ENCODE assay signal across 12 cellular contexts in genomic region chr4:110636231-110636676, GRCh38. TPM values are rescaled to one million over a fixed set of nuclear protein-coding genes. Genes with fewer than 3 reads are reported as not detected.
DNase-seq lines count a peak whose midpoint lies in the region; ATAC-seq and TF ChIP-seq lines count a peak whose summit lies in the region.
"Had no signal": no experiment of that assay in that cellular context is flagged by ENCODE, and none has a peak within 500 bp of the region (broad histone marks: within the 10 kb centered on the region; RNA-seq: fewer than 3 reads in every experiment).

No MANE protein-coding gene starts in this region.

- H3K27ac Mint-ChIP-seq in nephron, result peak overlapping the region; percentile 47 to 90 (median 89)
- H3K27ac Mint-ChIP-seq in activated naive CD8-positive, alpha-beta T cell treated with anti-CD3 and anti-CD28 coated beads for 36 hours, result no peak overlapping the region
- H3K27ac Mint-ChIP-seq: activated T-helper 1 cell treated with anti-CD3 and anti-CD28 coated beads, Interleukin-12 subunit alpha, Interleukin-12 subunit beta, Interleukin-2, Interleukin-4 antibody, amounts not matched to agents 30 ng/mL and 10 ng/mL and 1 ng/mL, durations not matched to agents 14 hours and 24 hours and 36 hours had no signal

- H3K27ac ChIP-seq in ectodermal cell (ENCODE audit: insufficient read depth, low read depth, low read length, poor library complexity, severe bottlenecking) (no peak overlapping the region), sigmoid colon (peak overlapping the region in 1 of 4 donors; percentile 91)

- DNase-seq in A172 (ENCODE audit: low spot score) (peak; percentile 39), HFF-Myc (ENCODE audit: extremely low read depth, low read depth) (no peak), sigmoid colon (no peak)
- no peak for DNase-seq in activated naive CD8-positive, alpha-beta T cell treated with anti-CD3 and anti-CD28 coated beads for 36 hours
- DNase-seq: dermis blood vessel endothelial cell; kidney glomerular epithelial cell; NK-92 treated with Interleukin-12 subunit alpha and Interleukin-12 subunit beta, amount 100 ng/mL, for 24 hours had no signal

- TF ChIP-seq EP300 in sigmoid colon (IDR thresholded peaks at IDR 0.05), result no peak

- H3K9me3 ChIP-seq in ectodermal cell (ENCODE audit: control insufficient read depth, low read length) (no peaks in the 10 kb centered on the region), sigmoid colon (no peaks in the 10 kb centered on the region)

- TF ChIP-seq POLR2A in sigmoid colon (IDR thresholded peaks at IDR 0.05), result no peak

- H3K36me3 ChIP-seq in ectodermal cell (ENCODE audit: control insufficient read depth, insufficient read depth, low read length) (no peaks in the 10 kb centered on the region), sigmoid colon (no peaks in the 10 kb centered on the region)

- intact Hi-C loops in sigmoid colon (cut with DNase I), result no loop called here

- peaks cover 9% of the 10 kb centered on the region for H3K36me3 Mint-ChIP-seq in nephron (ENCODE audit: low read depth)
- peaks cover 8% of the 10 kb centered on the region for H3K36me3 Mint-ChIP-seq in activated naive CD8-positive, alpha-beta T cell treated with anti-CD3 and anti-CD28 coated beads for 36 hours

- no peak for ATAC-seq in GM19455 (IDR thresholded peaks at IDR 0.05; ENCODE audit: unreplicated experiment)
- no peak for ATAC-seq in HG02571 (IDR thresholded peaks at IDR 0.05; ENCODE audit: unreplicated experiment)

- peaks cover 2% of the 10 kb centered on the region for H3K9me3 Mint-ChIP-seq in nephron
- H3K9me3 Mint-ChIP-seq in activated naive CD8-positive, alpha-beta T cell treated with anti-CD3 and anti-CD28 coated beads for 36 hours, result peaks cover 14% of the 10 kb centered on the region

- peaks cover 97% of the 10 kb centered on the region for H3K27me3 Mint-ChIP-seq in nephron (ENCODE audit: low read depth)
- H3K27me3 Mint-ChIP-seq in activated naive CD8-positive, alpha-beta T cell treated with anti-CD3 and anti-CD28 coated beads for 36 hours, result peaks cover 97% of the 10 kb centered on the region

- WGBS in ectodermal cell, 2 experiments, result 0 to 1% methylated on average over 11 of the region's 11 CpGs
- WGBS in sigmoid colon, 2 donors, result 5 to 7% methylated on average over 11 of the region's 11 CpGs

- H3K27me3 ChIP-seq in ectodermal cell (ENCODE audit: control insufficient read depth, insufficient read depth, low read length, poor library complexity, severe bottlenecking) (peaks cover 100% of the 10 kb centered on the region), sigmoid colon (peaks cover 65 to 100% (median 100%) of the 10 kb centered on the region in 3 donors)

- H3K4me1 Mint-ChIP-seq in nephron, result peaks cover 28% of the 10 kb centered on the region
- peaks cover 13% of the 10 kb centered on the region for H3K4me1 Mint-ChIP-seq in activated naive CD8-positive, alpha-beta T cell treated with anti-CD3 and anti-CD28 coated beads for 36 hours

- H3K4me1 ChIP-seq in ectodermal cell (ENCODE audit: control insufficient read depth, insufficient read depth, low read length) (peaks cover 31% of the 10 kb centered on the region), sigmoid colon (peaks cover 0 to 37% (median 32%) of the 10 kb centered on the region in 4 donors)

- no peak for TF ChIP-seq CTCF in HFF-Myc (IDR thresholded peaks at IDR 0.05; ENCODE audit: low read depth, low read length, missing control alignments)
- TF ChIP-seq CTCF in nephron (IDR thresholded peaks at IDR 0.05; ENCODE audit: unreplicated experiment in 3 of 3), result no peak
- no peak for TF ChIP-seq CTCF in sigmoid colon (IDR thresholded peaks at IDR 0.05)

- H3K4me3 ChIP-seq in HFF-Myc (replicated peaks; ENCODE audit: low read depth, low read length) (peak overlapping the region; percentile 59), ectodermal cell (ENCODE audit: insufficient read depth, low read depth, low read length) (peak overlapping the region; percentile 32), sigmoid colon (peak overlapping the region in 2 of 4 donors; percentile 30 to 34)

- peak overlapping the region; percentile 87 to 90 (median 88) for H3K4me3 Mint-ChIP-seq in nephron
- no peak overlapping the region for H3K4me3 Mint-ChIP-seq in activated naive CD8-positive, alpha-beta T cell treated with anti-CD3 and anti-CD28 coated beads for 36 hours
- H3K4me3 Mint-ChIP-seq: activated T-helper 1 cell treated with anti-CD3 and anti-CD28 coated beads, Interleukin-12 subunit alpha, Interleukin-12 subunit beta, Interleukin-2, Interleukin-4 antibody, amounts not matched to agents 30 ng/mL and 10 ng/mL and 1 ng/mL, durations not matched to agents 14 hours and 24 hours and 36 hours had no signal

RNA-seq across cellular contexts. Expression of gene PITX2, which starts 13.4 kb away (rescaled TPM):
- total RNA-seq in A172 (2014; rRNA removed; shearing (Covaris generic)), result 13.5 and 18.3 TPM in 2 replicates
- polyA plus RNA-seq in ectodermal cell (2013, experiment 1 of 4), result 1.4 TPM
- polyA plus RNA-seq in ectodermal cell (2013, experiment 2 of 4), result 1.9 TPM
- 2.7 TPM for polyA plus RNA-seq in ectodermal cell (2013, experiment 3 of 4)
- 1.8 TPM for polyA plus RNA-seq in ectodermal cell (2013, experiment 4 of 4)
- under 1 TPM in 1 of 4 donors, not detected in 3; 0.95 TPM for total RNA-seq in sigmoid colon
- polyA plus RNA-seq in sigmoid colon, result 1 to 10 TPM in 2 of 3 donors, under 1 TPM in 1; 0.45 to 2.1 (median 1.2) TPM
- total RNA-seq in activated naive CD8-positive, alpha-beta T cell treated with anti-CD3 and anti-CD28 coated beads for 36 hours, result not detected
- total RNA-seq: activated T-helper 1 cell treated with anti-CD3 and anti-CD28 coated beads, Interleukin-12 subunit alpha, Interleukin-12 subunit beta, Interleukin-2, Interleukin-4 antibody, amounts not matched to agents 30 ng/mL and 10 ng/mL and 1 ng/mL, durations not matched to agents 14 hours and 24 hours and 36 hours; dermis blood vessel endothelial cell had no signal
